ENCODE assay signal across 29 cellular contexts in the genomic region with DNA sequence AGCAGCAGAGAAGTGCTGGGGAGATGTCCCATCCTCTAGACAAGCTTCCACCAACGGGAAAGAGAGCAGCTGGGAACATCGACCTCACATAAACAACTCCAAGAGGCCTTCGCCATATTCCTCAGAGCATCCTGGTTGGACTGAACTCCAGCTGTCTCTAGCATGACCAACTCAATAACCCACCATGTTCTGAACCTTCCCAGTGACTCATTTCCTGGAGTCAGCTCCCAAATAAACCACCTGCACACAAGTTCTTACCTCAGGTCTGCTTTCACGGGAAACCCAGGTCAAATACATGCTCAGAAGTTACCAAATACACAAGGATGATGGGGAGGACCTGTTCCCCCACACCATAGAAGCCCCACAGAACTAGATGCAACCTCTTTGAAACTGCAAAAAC.
"Had no signal": no experiment of that assay in that cellular context is flagged by ENCODE, and none has a peak within 500 bp of the region (broad histone marks: within the 10 kb centered on the region; RNA-seq: fewer than 3 reads in every experiment).

No MANE protein-coding gene starts in this region.

- H3K4me1 ChIP-seq: body of pancreas, colonic mucosa had no signal

- H3K27ac ChIP-seq: body of pancreas, cardiac muscle cell, colonic mucosa, epithelial cell of prostate, VCaP had no signal

- H3K36me3 ChIP-seq: cardiac muscle cell, colonic mucosa had no signal

- FAIRE-seq: endometrium, endothelial cell of umbilical vein, frontal cortex had no signal

- H3K27me3 ChIP-seq: body of pancreas, colonic mucosa had no signal

- DNase-seq: activated CD4-positive, alpha-beta memory T cell treated with anti-CD3 and anti-CD28 coated beads, Interleukin-2, amount 10 ng/mL, durations not matched to agents 7 days and 5 days; activated CD4-positive, alpha-beta T cell treated with anti-CD3 and anti-CD28 coated beads for 1 hour; activated CD4-positive, alpha-beta T cell treated with anti-CD3 and anti-CD28 coated beads for 4 hours; activated CD4-positive, alpha-beta T cell treated with anti-CD3 and anti-CD28 coated beads, Interleukin-2, amount 10 ng/mL, durations not matched to agents 7 days and 5 days; activated CD4-positive, alpha-beta T cell treated with anti-CD3 and anti-CD28 coated beads, Interleukin-2, amount 50 U/mL, for 4 hours; activated CD8-positive, alpha-beta memory T cell treated with anti-CD3 and anti-CD28 coated beads, Interleukin-2, amount 50 U/mL, for 48 hours; activated effector memory CD4-positive, alpha-beta T cell treated with Interleukin-2 at 50 U/mL for 16 hours; activated gamma-delta T cell treated with Interleukin-2 at 50 U/mL for 16 hours; activated naive CD4-positive, alpha-beta T cell treated with anti-CD3 and anti-CD28 coated beads, Interleukin-2, amount 50 U/mL, for 16 hours; activated naive CD4-positive, alpha-beta T cell treated with Interleukin-2 at 50 U/mL for 16 hours; activated T-cell treated with anti-CD3 and anti-CD28 coated beads for 4 hours; activated T-cell treated with anti-CD3 and anti-CD28 coated beads, Interleukin-2, amount 50 U/mL, for 24 hours; activated T-cell treated with anti-CD3 and anti-CD28 coated beads, Interleukin-2, amount 50 U/mL, for 72 hours; amniotic stem cell; aorta; body of pancreas; central memory CD4-positive, alpha-beta T cell; cerebellar nuclear complex; colonic mucosa; effector CD8-positive, alpha-beta T cell; foreskin fibroblast; head of caudate nucleus; T-helper 2 cell had no signal

- ATAC-seq: activated T-cell treated with anti-CD3 and anti-CD28 coated beads, Interleukin-2, amount 50 U/mL, for 72 hours; body of pancreas had no signal

- H3K4me3 ChIP-seq: body of pancreas, cardiac muscle cell, colonic mucosa had no signal

- H3K9me3 ChIP-seq: body of pancreas, colonic mucosa had no signal
